30 cellular contexts compared by ENCODE assay signal in the genomic region with DNA sequence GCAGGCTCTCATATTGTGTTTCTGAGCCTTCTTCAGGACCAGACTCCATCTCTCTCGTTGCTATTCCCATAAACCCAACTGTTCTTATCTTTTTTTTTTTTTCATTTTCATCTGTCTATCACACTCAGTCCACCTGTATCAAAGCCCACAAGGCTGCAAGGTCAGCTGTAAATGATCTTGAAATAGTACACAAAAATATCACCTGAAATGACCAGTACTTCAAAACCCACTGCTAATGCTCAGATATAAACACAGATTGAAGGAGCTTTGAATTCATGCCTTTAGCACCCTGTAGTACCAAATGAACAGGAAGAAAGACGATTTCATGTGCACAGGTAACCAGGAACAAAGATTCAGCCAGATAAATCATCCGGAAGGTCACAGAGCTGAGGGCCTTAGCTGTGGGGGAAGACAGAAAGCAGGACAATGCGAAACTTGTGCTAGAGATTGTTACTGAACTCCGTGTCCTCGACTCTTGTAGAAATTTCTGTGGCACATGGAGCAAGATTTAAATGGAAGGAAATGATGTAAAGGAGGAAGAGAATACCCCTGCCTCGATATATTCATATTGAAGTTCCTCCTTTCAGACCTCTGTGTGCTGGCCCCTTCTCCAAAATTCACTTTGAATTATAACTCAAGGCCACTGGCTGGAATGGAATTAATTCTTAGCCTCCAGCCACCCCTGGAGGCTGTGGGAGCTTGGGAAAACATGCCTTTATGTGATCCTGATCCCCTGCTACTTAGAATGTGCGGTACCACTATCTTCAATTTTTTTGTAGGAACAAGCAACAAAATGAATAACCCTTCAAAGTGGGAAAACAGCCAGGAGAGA. TPM values are rescaled to one million over a fixed set of nuclear protein-coding genes. Genes with fewer than 3 reads are reported as not detected.
DNase-seq lines count a peak whose midpoint lies in the region; ATAC-seq and TF ChIP-seq lines count a peak whose summit lies in the region.
"Had no signal": no experiment of that assay in that cellular context is flagged by ENCODE, and none has a peak within 500 bp of the region (broad histone marks: within the 10 kb centered on the region; RNA-seq: fewer than 3 reads in every experiment).

No MANE protein-coding gene starts in this region.

- no peak for DNase-seq in breast epithelium (ENCODE audit: low spot score in 2 of 2)
- no peak for DNase-seq in MCF 10A (ENCODE audit: unreplicated experiment)
- no peak for DNase-seq in esophagus squamous epithelium (lab: John Stamatoyannopoulos, UW)
- DNase-seq in NCI-H774 (lab: John Stamatoyannopoulos, UW): no peak
- DNase-seq: activated CD4-positive, alpha-beta T cell treated with anti-CD3 and anti-CD28 coated beads, Interleukin-2, amount 10 ng/mL, durations not matched to agents 7 days and 5 days; activated naive CD4-positive, alpha-beta T cell treated with anti-CD3 and anti-CD28 coated beads, Interleukin-2, amount 10 ng/mL, durations not matched to agents 7 days and 5 days; activated T-cell treated with anti-CD3 and anti-CD28 coated beads, Interleukin-2, amount 50 U/mL, for 72 hours; cerebellar nuclear complex; effector memory CD4-positive, alpha-beta T cell; GM23248; HFFc6; kidney glomerular epithelial cell; mesendoderm; MG63; NCI-H1417; NCI-H2081; NCI-H345; NCI-H748 treated with DMSO at 0.1 percent for 48 hours; OCI-M1; stimulated activated CD4-positive, alpha-beta T cell treated with anti-CD3 and anti-CD28 coated beads, Interleukin-2, amount 100 ng/mL, for 24 hours had no signal

- no peak overlapping the region for H3K4me3 Mint-ChIP-seq in MCF 10A (ENCODE audit: unreplicated experiment)
- H3K4me3 Mint-ChIP-seq: activated CD4-positive, alpha-beta T cell treated with anti-CD3 and anti-CD28 coated beads, Interleukin-2, amount 10 ng/mL, durations not matched to agents 7 days and 5 days; activated naive CD4-positive, alpha-beta T cell treated with anti-CD3 and anti-CD28 coated beads, Interleukin-2, amount 10 ng/mL, durations not matched to agents 7 days and 5 days; activated T-cell treated with anti-CD3 and anti-CD28 coated beads, Interleukin-2, amount 50 U/mL, for 72 hours; HFFc6 had no signal

- no peaks in the 10 kb centered on the region for H3K9me3 Mint-ChIP-seq in MCF 10A (ENCODE audit: unreplicated experiment)
- H3K9me3 Mint-ChIP-seq: activated CD4-positive, alpha-beta T cell treated with anti-CD3 and anti-CD28 coated beads, Interleukin-2, amount 10 ng/mL, durations not matched to agents 7 days and 5 days; activated naive CD4-positive, alpha-beta T cell treated with anti-CD3 and anti-CD28 coated beads, Interleukin-2, amount 10 ng/mL, durations not matched to agents 7 days and 5 days; activated T-cell treated with anti-CD3 and anti-CD28 coated beads, Interleukin-2, amount 50 U/mL, for 72 hours; HFFc6 had no signal

- peaks cover 0 to 5% of the 10 kb centered on the region in 2 donors for H3K4me1 ChIP-seq in breast epithelium
- peaks cover 20 to 97% (median 37%) of the 10 kb centered on the region in 3 donors for H3K4me1 ChIP-seq in esophagus squamous epithelium
- H3K4me1 ChIP-seq in rectal smooth muscle tissue (ENCODE audit: control insufficient read depth, insufficient read depth, low read length): peaks cover 51% of the 10 kb centered on the region
- no peaks in the 10 kb centered on the region for H3K4me1 ChIP-seq in urinary bladder (ENCODE audit: insufficient read depth)

- H3K36me3 Mint-ChIP-seq in MCF 10A (ENCODE audit: insufficient read depth, unreplicated experiment): no peaks in the 10 kb centered on the region
- H3K36me3 Mint-ChIP-seq: activated naive CD4-positive, alpha-beta T cell treated with anti-CD3 and anti-CD28 coated beads, Interleukin-2, amount 10 ng/mL, durations not matched to agents 7 days and 5 days had no signal

- POLR2A ChIA-PET in MCF 10A (lab: Yijun Ruan, JAX): no interaction called here

- H3K27me3 ChIP-seq in breast epithelium (no peaks in the 10 kb centered on the region), esophagus squamous epithelium (peaks cover 0 to 4% (median 0%) of the 10 kb centered on the region in 4 donors), rectal smooth muscle tissue (ENCODE audit: control insufficient read depth, insufficient read depth, low read length) (peaks cover 5% of the 10 kb centered on the region)

- H3K27me3 Mint-ChIP-seq in MCF 10A (ENCODE audit: insufficient read depth, unreplicated experiment): no peaks in the 10 kb centered on the region

- ATAC-seq in GM21737 (IDR thresholded peaks at IDR 0.05; ENCODE audit: unreplicated experiment) (no peak), HG02938 (IDR thresholded peaks at IDR 0.05; ENCODE audit: unreplicated experiment) (no peak)
- ATAC-seq: activated T-cell treated with anti-CD3 and anti-CD28 coated beads, Interleukin-2, amount 50 U/mL, for 72 hours had no signal

- H3K9me3 ChIP-seq in breast epithelium (no peaks in the 10 kb centered on the region), esophagus squamous epithelium (no peaks in the 10 kb centered on the region)
- H3K9me3 ChIP-seq: MG63, neutrophil had no signal

- no peak for TF ChIP-seq POLR2A in breast epithelium (IDR thresholded peaks at IDR 0.05)
- TF ChIP-seq POLR2A in esophagus squamous epithelium (IDR thresholded peaks at IDR 0.05): no peak

- peaks cover 7% of the 10 kb centered on the region for H3K4me1 Mint-ChIP-seq in MCF 10A (ENCODE audit: insufficient read depth, unreplicated experiment)

- 39 to 52% methylated on average over 8 of the region's 8 CpGs for WGBS in esophagus squamous epithelium, 2 donors
- WGBS in urinary bladder: 81% methylated on average over 8 of the region's 8 CpGs

- H3K27ac ChIP-seq in breast epithelium: peak overlapping the region; percentile 59 to 70
- H3K27ac ChIP-seq in esophagus squamous epithelium: peak overlapping the region in 2 of 4 donors; percentile 93 to 95
- H3K27ac ChIP-seq in rectal smooth muscle tissue (ENCODE audit: low read depth, low read length): peak overlapping the region; percentile 15
- H3K27ac ChIP-seq in urinary bladder (ENCODE audit: low read depth): no peak overlapping the region
- H3K27ac ChIP-seq: 22Rv1, GM23248, neutrophil, VCaP had no signal

- no peak overlapping the region for H3K27ac Mint-ChIP-seq in MCF 10A (ENCODE audit: low read depth, unreplicated experiment)
- H3K27ac Mint-ChIP-seq: activated CD4-positive, alpha-beta T cell treated with anti-CD3 and anti-CD28 coated beads, Interleukin-2, amount 10 ng/mL, durations not matched to agents 7 days and 5 days; activated naive CD4-positive, alpha-beta T cell treated with anti-CD3 and anti-CD28 coated beads, Interleukin-2, amount 10 ng/mL, durations not matched to agents 7 days and 5 days; activated T-cell treated with anti-CD3 and anti-CD28 coated beads, Interleukin-2, amount 50 U/mL, for 72 hours; HFFc6 had no signal

- H3K4me3 ChIP-seq in breast epithelium (peak overlapping the region in 2 of 3 donors; percentile 33 to 58), esophagus squamous epithelium (peak overlapping the region in 3 of 4 donors; percentile 71 to 78 (median 74)), rectal smooth muscle tissue (ENCODE audit: low read length) (peak overlapping the region; percentile 54), urinary bladder (ENCODE audit: low read depth, low read length) (peak overlapping the region; percentile 6)
- H3K4me3 ChIP-seq: GM23248, MG63, smooth muscle cell had no signal

- TF ChIP-seq CTCF in breast epithelium (IDR thresholded peaks at IDR 0.05): no peak
- TF ChIP-seq CTCF in MCF 10A (IDR thresholded peaks at IDR 0.05; ENCODE audit: unreplicated experiment): no peak
- TF ChIP-seq CTCF in esophagus squamous epithelium (IDR thresholded peaks at IDR 0.05): no peak

- no peak overlapping the region for H3K9ac ChIP-seq in rectal smooth muscle tissue (ENCODE audit: low read length)
- H3K9ac ChIP-seq: GM23248 had no signal

- intact Hi-C loops in breast epithelium (cut with DNase I; ENCODE audit: low total_unique reads): no loop called here
- intact Hi-C loops in MCF 10A (cut with micrococcal nuclease): no loop called here
- intact Hi-C loops in esophagus squamous epithelium (cut with DNase I): no loop called here

- BruUV-seq in MCF 10A (replicated peaks; lab: Mats Ljungman, UMichigan): no TSS peak

- CTCF ChIA-PET in MCF 10A (lab: Yijun Ruan, JAX): interaction anchor here (0.5 to 0.9 kb wide), 4 partner anchors 15 to 277 kb away, joined by 3 to 5 read pairs (median 4); no protein-coding TSS in a partner anchor

- H3K36me3 ChIP-seq in breast epithelium (no peaks in the 10 kb centered on the region), esophagus squamous epithelium (peaks cover 0 to 22% (median 0%) of the 10 kb centered on the region in 3 donors), rectal smooth muscle tissue (ENCODE audit: control insufficient read depth, insufficient read depth, low read length) (no peaks in the 10 kb centered on the region), urinary bladder (ENCODE audit: insufficient read depth) (no peaks in the 10 kb centered on the region)
- H3K36me3 ChIP-seq: MG63, neutrophil had no signal

RNA-seq across cellular contexts. Expression of a gene that starts 4.1 kb away (rescaled TPM):
- 10 to 100 TPM; 11.8 to 21.4 (median 13.4) TPM for total RNA-seq in breast epithelium
- 0.23 and 0.66 TPM in 2 replicates for total RNA-seq in MCF 10A (2022)
- 10 to 100 TPM in 3 of 4 donors, 1 to 10 TPM in 1; 7.7 to 55.1 (median 22.8) TPM for total RNA-seq in esophagus squamous epithelium
- 7.7 TPM for total RNA-seq in urinary bladder
- 31.4 TPM for polyA plus RNA-seq in urinary bladder
- total RNA-seq: astrocyte, glomerular endothelial cell, GM23248, HFFc6, smooth muscle cell had no signal

Comparison
In these comparisons a context has a peak if more than half of its experiments do, and no peak if none do; other contexts are left out.
1. H3K4me3 ChIP-seq: peak in every context shown above with its lines; median percentile 74 in esophagus squamous epithelium; 54 in rectal smooth muscle tissue; 46 in breast epithelium; 6 in urinary bladder.